23 cellular contexts compared by ENCODE assay signal in the genomic region with DNA sequence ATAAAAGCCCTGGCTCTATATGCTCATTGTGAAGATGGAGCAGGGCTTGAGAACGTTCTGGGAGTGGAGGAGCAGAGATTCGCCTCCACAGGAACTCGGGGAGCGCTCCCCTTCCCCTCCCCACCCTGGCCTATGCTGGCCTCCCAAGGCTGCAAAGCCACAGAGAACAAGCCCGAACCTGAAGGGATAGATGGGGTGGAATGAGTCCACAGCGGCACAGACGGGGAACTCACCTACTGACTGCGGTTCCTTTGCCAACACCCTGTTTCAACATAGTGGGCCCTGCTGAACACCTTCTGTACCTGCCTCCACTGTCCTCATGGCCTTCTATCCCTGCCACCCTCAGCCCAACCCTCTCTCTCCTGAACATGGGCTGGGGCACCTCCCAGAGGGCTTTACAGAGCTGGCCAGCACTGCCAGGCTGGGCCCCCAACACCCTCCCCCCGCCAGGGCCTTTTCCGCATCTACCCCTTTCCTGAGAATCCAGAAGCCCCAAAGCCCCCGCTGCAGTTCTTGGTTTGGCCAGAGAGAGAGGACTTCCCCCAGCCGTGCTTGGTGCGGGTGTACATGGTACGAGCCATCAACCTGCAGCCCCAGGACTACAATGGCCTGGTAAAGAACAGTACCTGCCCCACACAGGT. TPM values are rescaled to one million over a fixed set of nuclear protein-coding genes. Genes with fewer than 3 reads are reported as not detected.
DNase-seq lines count a peak whose midpoint lies in the region; ATAC-seq and TF ChIP-seq lines count a peak whose summit lies in the region.
"Had no signal": no experiment of that assay in that cellular context is flagged by ENCODE, and none has a peak within 500 bp of the region (broad histone marks: within the 10 kb centered on the region; RNA-seq: fewer than 3 reads in every experiment).

No MANE protein-coding gene starts in this region.

- no peak overlapping the region for H3K4me3 Mint-ChIP-seq in activated T-helper 17 cell treated with anti-CD3 and anti-CD28 coated beads, Interleukin-2, amount 50 U/mL, for 72 hours
- H3K4me3 Mint-ChIP-seq: H9 had no signal

- ATAC-seq in esophagus mucosa: peak; percentile 91
- ATAC-seq in activated T-helper 17 cell treated with anti-CD3 and anti-CD28 coated beads, Interleukin-2, amount 50 U/mL, for 72 hours (replicated peaks): no peak

- H3K4me3 ChIP-seq in HEK293 (ENCODE audit: low read depth, low read length): no peak overlapping the region
- H3K4me3 ChIP-seq in sigmoid colon: no peak overlapping the region
- H3K4me3 ChIP-seq: PC-9 had no signal

- H3K27ac Mint-ChIP-seq in activated T-helper 17 cell treated with anti-CD3 and anti-CD28 coated beads, Interleukin-2, amount 50 U/mL, for 72 hours: no peak overlapping the region

- no peaks in the 10 kb centered on the region for H3K9me3 ChIP-seq in HEK293 (ENCODE audit: control insufficient read depth, insufficient read depth, low read depth, low read length)
- H3K9me3 ChIP-seq in sigmoid colon: no peaks in the 10 kb centered on the region
- H3K9me3 ChIP-seq: BE2C had no signal

- no peak for TF ChIP-seq POLR2A in sigmoid colon (IDR thresholded peaks at IDR 0.05)

- no peak for TF ChIP-seq CTCF in HEK293 (tag by site-specific recombination; IDR thresholded peaks at IDR 0.05)
- TF ChIP-seq CTCF in RWPE1 (conservative IDR thresholded peaks at IDR 0.05; ENCODE audit: low read depth): no peak
- no peak for TF ChIP-seq CTCF in sigmoid colon (IDR thresholded peaks at IDR 0.05)

- WGBS in sigmoid colon, 2 donors: 93 to 95% methylated on average over 14 of the region's 14 CpGs

- H3K36me3 ChIP-seq in HEK293 (ENCODE audit: control insufficient read depth in 2 of 2, insufficient read depth in 1 of 2, low read length in 2 of 2) (peaks cover 0 to 16% of the 10 kb centered on the region in 2 experiments; a peak in 1 of 3 replicates), sigmoid colon (peaks cover 0 to 13% (median 0%) of the 10 kb centered on the region in 4 donors)
- H3K36me3 ChIP-seq: BE2C had no signal

- H3K4me1 ChIP-seq in HEK293 (ENCODE audit: control insufficient read depth, insufficient read depth, low read length) (no peaks in the 10 kb centered on the region), sigmoid colon (no peaks in the 10 kb centered on the region)
- H3K4me1 ChIP-seq: BE2C had no signal

- no peaks in the 10 kb centered on the region for H3K27me3 Mint-ChIP-seq in activated T-helper 17 cell treated with anti-CD3 and anti-CD28 coated beads, Interleukin-2, amount 50 U/mL, for 72 hours

- no peaks in the 10 kb centered on the region for H3K9me3 Mint-ChIP-seq in activated T-helper 17 cell treated with anti-CD3 and anti-CD28 coated beads, Interleukin-2, amount 50 U/mL, for 72 hours
- H3K9me3 Mint-ChIP-seq: H9 had no signal

- POLR2A ChIA-PET in HEK293 (lab: Yijun Ruan, JAX): no interaction called here
- POLR2A ChIA-PET in RWPE1 (lab: Yijun Ruan, JAX; ENCODE audit: low non-redundant PET): no interaction called here

- H3K27ac ChIP-seq in HEK293 (ENCODE audit: extremely low read depth, low read depth, low read length) (no peak overlapping the region), RWPE1 (peak overlapping the region; percentile 65), sigmoid colon (no peak overlapping the region)
- H3K27ac ChIP-seq: HL-60, PC-9 had no signal

- TF ChIP-seq EP300 in sigmoid colon (IDR thresholded peaks at IDR 0.05): no peak

- intact Hi-C loops in sigmoid colon (cut with DNase I): no loop called here

- CTCF ChIA-PET in HEK293 (lab: Yijun Ruan, JAX): no interaction called here
- CTCF ChIA-PET in RWPE1 (lab: Yijun Ruan, JAX): no interaction called here

- DNase-seq in RWPE1 (ENCODE audit: low spot score) (peak; percentile 85), sigmoid colon (peak; percentile 53), DMS79 (lab: John Stamatoyannopoulos, UW) (no peak)
- no peak for DNase-seq in activated CD4-positive, alpha-beta T cell treated with anti-CD3 and anti-CD28 coated beads, Interleukin-2, amount 50 U/mL, for 1 hour
- DNase-seq: BE2C, DMS53, EL, GF-D8, H9, KBM-7, NCI-H1092, NCI-H1436, NCI-H187 treated with DMSO at 0.1 percent for 48 hours, NCI-H2107, NCI-H69, PC-9, RPMI8226 had no signal

- no peaks in the 10 kb centered on the region for H3K27me3 ChIP-seq in sigmoid colon
- H3K27me3 ChIP-seq: BE2C had no signal

- H3K36me3 Mint-ChIP-seq in activated T-helper 17 cell treated with anti-CD3 and anti-CD28 coated beads, Interleukin-2, amount 50 U/mL, for 72 hours (ENCODE audit: low read depth): no peaks in the 10 kb centered on the region

- H3K4me1 Mint-ChIP-seq in activated T-helper 17 cell treated with anti-CD3 and anti-CD28 coated beads, Interleukin-2, amount 50 U/mL, for 72 hours: no peaks in the 10 kb centered on the region
- H3K4me1 Mint-ChIP-seq: H9 had no signal

TF ChIP-seq in HEK293, 187 proteins besides CTCF, POLR2A, EP300 and RAD21:
- no peak for TF ChIP-seq ZNF701 (tag by site-specific recombination; IDR thresholded peaks at IDR 0.05)
- TF ChIP-seq, protein P1, sequence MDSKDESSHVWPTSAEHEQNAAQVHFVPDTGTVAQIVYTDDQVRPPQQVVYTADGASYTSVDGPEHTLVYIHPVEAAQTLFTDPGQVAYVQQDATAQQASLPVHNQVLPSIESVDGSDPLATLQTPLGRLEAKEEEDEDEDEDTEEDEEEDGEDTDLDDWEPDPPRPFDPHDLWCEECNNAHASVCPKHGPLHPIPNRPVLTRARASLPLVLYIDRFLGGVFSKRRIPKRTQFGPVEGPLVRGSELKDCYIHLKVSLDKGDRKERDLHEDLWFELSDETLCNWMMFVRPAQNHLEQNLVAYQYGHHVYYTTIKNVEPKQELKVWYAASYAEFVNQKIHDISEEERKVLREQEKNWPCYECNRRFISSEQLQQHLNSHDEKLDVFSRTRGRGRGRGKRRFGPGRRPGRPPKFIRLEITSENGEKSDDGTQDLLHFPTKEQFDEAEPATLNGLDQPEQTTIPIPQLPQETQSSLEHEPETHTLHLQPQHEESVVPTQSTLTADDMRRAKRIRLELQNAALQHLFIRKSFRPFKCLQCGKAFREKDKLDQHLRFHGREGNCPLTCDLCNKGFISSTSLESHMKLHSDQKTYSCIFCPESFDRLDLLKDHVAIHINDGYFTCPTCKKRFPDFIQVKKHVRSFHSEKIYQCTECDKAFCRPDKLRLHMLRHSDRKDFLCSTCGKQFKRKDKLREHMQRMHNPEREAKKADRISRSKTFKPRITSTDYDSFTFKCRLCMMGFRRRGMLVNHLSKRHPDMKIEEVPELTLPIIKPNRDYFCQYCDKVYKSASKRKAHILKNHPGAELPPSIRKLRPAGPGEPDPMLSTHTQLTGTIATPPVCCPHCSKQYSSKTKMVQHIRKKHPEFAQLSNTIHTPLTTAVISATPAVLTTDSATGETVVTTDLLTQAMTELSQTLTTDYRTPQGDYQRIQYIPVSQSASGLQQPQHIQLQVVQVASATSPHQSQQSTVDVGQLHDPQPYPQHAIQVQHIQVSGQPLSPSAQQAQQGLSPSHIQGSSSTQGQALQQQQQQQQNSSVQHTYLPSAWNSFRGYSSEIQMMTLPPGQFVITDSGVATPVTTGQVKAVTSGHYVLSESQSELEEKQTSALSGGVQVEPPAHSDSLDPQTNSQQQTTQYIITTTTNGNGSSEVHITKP (tag by site-specific recombination; IDR thresholded peaks at IDR 0.05): peak; percentile 52; the same call in 1 of the 2 replicates

RNA-seq across cellular contexts. Expression of a gene that starts 41.5 kb away (rescaled TPM):
- total RNA-seq in esophagus mucosa (4.7 TPM), sigmoid colon (10 to 100 TPM; 11.9 to 23.2 (median 17.2) TPM)
- 10 to 100 TPM in 1 of 3 donors, 1 to 10 TPM in 2; 3.6 to 14.0 (median 5.1) TPM for polyA plus RNA-seq in sigmoid colon
- 1 to 10 TPM; 8.2 to 8.5 TPM for total RNA-seq in activated T-helper 17 cell treated with anti-CD3 and anti-CD28 coated beads, Interleukin-2, amount 50 U/mL, for 72 hours

RNA-seq across cellular contexts. Expression of a gene that starts 55.8 kb away (rescaled TPM):
- total RNA-seq in esophagus mucosa (0.16 TPM), sigmoid colon (under 1 TPM in 1 of 4 donors, not detected in 3; under 0.01 TPM)
- polyA plus RNA-seq in sigmoid colon: under 1 TPM in 1 of 3 donors, not detected in 2; 0.01 TPM
- not detected for total RNA-seq in activated T-helper 17 cell treated with anti-CD3 and anti-CD28 coated beads, Interleukin-2, amount 50 U/mL, for 72 hours
- total RNA-seq: HT1080, NCI-H460 had no signal

Comparison
In these comparisons a context has a peak if more than half of its experiments do, and no peak if none do; other contexts are left out.
1. DNase-seq: peak in RWPE1 (single experiment) and sigmoid colon (single experiment); none in DMS79 (single experiment) and activated CD4-positive, alpha-beta T cell treated with anti-CD3 and anti-CD28 coated beads, Interleukin-2, amount 50 U/mL, for 1 hour (single experiment).